16 cellular contexts compared by ENCODE assay signal in genomic region chr19:2554856-2555255, GRCh38.
DNase-seq lines count a peak whose midpoint lies in the region; ATAC-seq and TF ChIP-seq lines count a peak whose summit lies in the region.
"Had no signal": no experiment of that assay in that cellular context is flagged by ENCODE, and none has a peak within 500 bp of the region (broad histone marks: within the 10 kb centered on the region; RNA-seq: fewer than 3 reads in every experiment).

No MANE protein-coding gene starts in this region.

- H3K36me3 ChIP-seq in uterus, result no peaks in the 10 kb centered on the region
- H3K36me3 ChIP-seq in psoas muscle (ENCODE audit: insufficient read depth in 1 of 2, low read depth in 1 of 2), result no peaks in the 10 kb centered on the region

- H3K4me1 ChIP-seq in uterus (no peaks in the 10 kb centered on the region), psoas muscle (peaks cover 12% of the 10 kb centered on the region)

- ATAC-seq in Right ventricle myocardium superior (ENCODE audit: poor library complexity), result no peak
- peak; percentile 31; the same call in 1 of the 3 replicates for ATAC-seq in SK-N-SH treated with all-trans-retinoic acid at 6 μM for 48 hours
- no peak for ATAC-seq in psoas muscle
- no peak for ATAC-seq in GM21447 (IDR thresholded peaks at IDR 0.05; ENCODE audit: unreplicated experiment)
- ATAC-seq: activated CD4-positive, alpha-beta T cell treated with anti-CD3 and anti-CD28 coated beads for 36 hours had no signal

- WGBS in psoas muscle, 3 donors, result 79 to 90% (median 84%) methylated on average over 6 of the region's 6 CpGs

- H3K27ac ChIP-seq in uterus (peak overlapping the region; percentile 32 to 67), psoas muscle (no peak overlapping the region)
- H3K27ac ChIP-seq: neutrophil had no signal

- TF ChIP-seq CTCF in uterus (IDR thresholded peaks at IDR 0.05) (no peak), psoas muscle (IDR thresholded peaks at IDR 0.05) (no peak)

- TF ChIP-seq POLR2A in uterus (IDR thresholded peaks at IDR 0.05), result no peak

- H3K9me3 ChIP-seq in uterus (no peaks in the 10 kb centered on the region), psoas muscle (no peaks in the 10 kb centered on the region)
- H3K9me3 ChIP-seq: neutrophil had no signal

- H3K27me3 ChIP-seq in uterus (no peaks in the 10 kb centered on the region), psoas muscle (ENCODE audit: insufficient read depth in 3 of 3, low read length in 2 of 3) (no peaks in the 10 kb centered on the region)
- H3K27me3 ChIP-seq: neutrophil had no signal

- intact Hi-C loops in Right ventricle myocardium superior (cut with DNase I), result no loop called here
- intact Hi-C loops in cardiac septum (cut with DNase I), result no loop called here
- intact Hi-C loops in uterus (cut with DNase I; ENCODE audit: low total_unique reads), result no loop called here
- intact Hi-C loops in psoas muscle (cut with DNase I), result no loop called here

- DNase-seq in Right ventricle myocardium superior, result peak; percentile 33
- no peak for DNase-seq in cardiac septum (ENCODE audit: low spot score)
- DNase-seq in kidney tubule cell (ENCODE audit: low spot score), result peak; percentile 39
- DNase-seq in uterus, result peak in 1 of 2 donors; percentile 54
- no peak for DNase-seq in psoas muscle
- DNase-seq in DMS153 (lab: John Stamatoyannopoulos, UW), result no peak
- DNase-seq: activated CD4-positive, alpha-beta T cell treated with anti-CD3 and anti-CD28 coated beads for 36 hours; activated effector memory CD4-positive, alpha-beta T cell treated with Interleukin-2 at 50 U/mL for 16 hours; DMS79 treated with DMSO at 0.1 percent for 48 hours; left cardiac atrium; NCI-H1092; NCI-H526 treated with DMSO at 0.1 percent for 48 hours; stimulated activated CD4-positive, alpha-beta T cell treated with anti-CD3 and anti-CD28 coated beads, Interleukin-1b, Interleukin-23, amount 100 ng/mL, for 48 hours had no signal

- H3K4me3 ChIP-seq in uterus (no peak overlapping the region), psoas muscle (no peak overlapping the region)

TF ChIP-seq in SK-N-SH treated with all-trans-retinoic acid at 6 μM for 48 hours, 23 proteins besides CTCF, POLR2A, EP300 and RAD21:
- no peak for TF ChIP-seq ZNF70 (CRISPR knock-in tag; IDR thresholded peaks at IDR 0.05)
- TF ChIP-seq ZFP30 (CRISPR knock-in tag; IDR thresholded peaks at IDR 0.05), result no peak
- no peak for TF ChIP-seq CREB5 (CRISPR knock-in tag; IDR thresholded peaks at IDR 0.05; ENCODE audit: low read depth)
- no peak for TF ChIP-seq ZNF8 (CRISPR knock-in tag; IDR thresholded peaks at IDR 0.05)
- TF ChIP-seq BACH2 (CRISPR knock-in tag; IDR thresholded peaks at IDR 0.05; ENCODE audit: borderline replicate concordance), result no peak
- TF ChIP-seq ZNF565 (CRISPR knock-in tag; conservative IDR thresholded peaks at IDR 0.05; ENCODE audit: low read depth), result no peak
TF ChIP-seq in SK-N-SH treated with all-trans-retinoic acid at 6 μM for 48 hours: peak in this region for 0.

Comparison
In these comparisons a context has a peak if more than half of its experiments do, and no peak if none do; other contexts are left out.
1. DNase-seq: peak in Right ventricle myocardium superior (single experiment) and kidney tubule cell (single experiment); none in cardiac septum (single experiment), psoas muscle (0 of 2) and DMS153 (single experiment).